Comparison of ENCODE assay signal across 16 cellular contexts in genomic region chr2:70712916-70713315, GRCh38. TPM values are rescaled to one million over a fixed set of nuclear protein-coding genes. Genes with fewer than 3 reads are reported as not detected.
DNase-seq lines count a peak whose midpoint lies in the region; ATAC-seq and TF ChIP-seq lines count a peak whose summit lies in the region.
"Had no signal": no experiment of that assay in that cellular context is flagged by ENCODE, and none has a peak within 500 bp of the region (broad histone marks: within the 10 kb centered on the region; RNA-seq: fewer than 3 reads in every experiment).

No MANE protein-coding gene starts in this region.

- peak; percentile 24 for DNase-seq in activated CD8-positive, alpha-beta memory T cell treated with anti-CD3 and anti-CD28 coated beads for 24 hours
- no peak for DNase-seq in activated CD8-positive, alpha-beta memory T cell treated with anti-CD3 and anti-CD28 coated beads, Interleukin-2, amount 50 U/mL, for 4 hours
- DNase-seq in coronary artery (ENCODE audit: low spot score) (peak; percentile 47), left lobe of liver (ENCODE audit: low spot score) (peak; percentile 26), WERI-Rb-1 (no peak), ACHN (no peak)
- no peak for DNase-seq in stimulated activated naive CD4-positive, alpha-beta T cell treated with Interleukin-2 at 50 U/mL for 16 hours (lab: John Stamatoyannopoulos, UW)
- DNase-seq: CD4-positive, CD25-positive, alpha-beta regulatory T cell; CD8-positive, alpha-beta memory T cell; COR-L47; GM23248; H7 had no signal

- H3K36me3 ChIP-seq in WERI-Rb-1: peaks cover 50% of the 10 kb centered on the region

- no peaks in the 10 kb centered on the region for H3K27me3 ChIP-seq in WERI-Rb-1 (ENCODE audit: insufficient read depth, low read depth, severe bottlenecking)
- H3K27me3 ChIP-seq: BLaER1 treated with 17β-estradiol and CSF1 and Interleukin-3, amounts not matched to agents 10 nM and 100 nM had no signal

- no peak for ATAC-seq in left lobe of liver
- ATAC-seq: A549, HepG2 had no signal

- no peak overlapping the region for H3K4me3 ChIP-seq in coronary artery
- no peak overlapping the region for H3K4me3 ChIP-seq in WERI-Rb-1 (ENCODE audit: low read depth, low read length)
- H3K4me3 ChIP-seq: A549; BLaER1 treated with 17β-estradiol and CSF1 and Interleukin-3, amounts not matched to agents 10 nM and 100 nM; GM23248 had no signal

- no peak overlapping the region for H3K27ac ChIP-seq in coronary artery
- no peak overlapping the region for H3K27ac ChIP-seq in WERI-Rb-1
- H3K27ac ChIP-seq: 22Rv1; A549; BLaER1 treated with 17β-estradiol and CSF1 and Interleukin-3, amounts not matched to agents 10 nM and 100 nM; GM23248 had no signal

- in situ Hi-C loops in ACHN (cut with HindIII; ENCODE audit: low pct_ligation_motif_present, low pct_unique_long_range_greater_than_20kb, low sequenced_read_pairs): no loop called here

- TF ChIP-seq CTCF in coronary artery (IDR thresholded peaks at IDR 0.05) (no peak), WERI-Rb-1 (IDR thresholded peaks at IDR 0.05; ENCODE audit: low read depth, low read length) (no peak)

- H3K9me3 ChIP-seq in WERI-Rb-1 (ENCODE audit: severe bottlenecking): no peaks in the 10 kb centered on the region
- H3K9me3 ChIP-seq: A549; BLaER1 treated with 17β-estradiol and CSF1 and Interleukin-3, amounts not matched to agents 10 nM and 100 nM had no signal

RNA-seq across cellular contexts. Expression of gene ADD2, which starts 55.1 kb away (rescaled TPM):
- 0.33 TPM for total RNA-seq in left lobe of liver
- total RNA-seq: GM23248 had no signal

Comparison
In these comparisons a context has a peak if more than half of its experiments do, and no peak if none do; other contexts are left out.
1. DNase-seq: peak in activated CD8-positive, alpha-beta memory T cell treated with anti-CD3 and anti-CD28 coated beads for 24 hours (single experiment), coronary artery (single experiment) and left lobe of liver (single experiment); none in activated CD8-positive, alpha-beta memory T cell treated with anti-CD3 and anti-CD28 coated beads, Interleukin-2, amount 50 U/mL, for 4 hours (single experiment), stimulated activated naive CD4-positive, alpha-beta T cell treated with Interleukin-2 at 50 U/mL for 16 hours (single experiment), WERI-Rb-1 (single experiment) and ACHN (single experiment).